Comparison of ENCODE assay signal across 22 cellular contexts in the genomic region with DNA sequence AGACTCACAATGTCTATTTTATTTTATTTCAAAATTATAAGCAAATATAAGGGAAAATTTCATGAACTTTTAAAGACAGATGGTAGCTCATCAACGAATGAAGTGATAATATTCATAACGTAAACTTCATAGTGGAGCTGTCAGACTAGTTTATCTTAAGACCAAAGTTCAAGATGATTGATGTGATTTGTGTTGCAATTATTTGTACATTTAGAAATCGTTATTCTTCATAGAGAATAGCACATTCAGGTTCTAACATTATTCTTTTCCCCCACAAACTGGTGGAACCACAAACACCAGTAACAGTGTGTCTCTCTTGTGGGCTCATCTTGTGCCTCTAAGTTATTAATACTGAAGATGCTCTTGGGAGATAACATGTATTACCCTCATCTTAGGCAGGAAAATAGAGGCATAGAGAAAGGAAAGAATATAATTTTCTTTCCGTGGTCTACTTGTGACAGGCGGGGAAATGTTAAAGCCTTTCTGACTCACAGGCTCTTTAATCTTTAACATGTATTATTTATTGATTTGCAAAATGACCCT. TPM values are rescaled to one million over a fixed set of nuclear protein-coding genes. Genes with fewer than 3 reads are reported as not detected.
DNase-seq lines count a peak whose midpoint lies in the region; ATAC-seq and TF ChIP-seq lines count a peak whose summit lies in the region.
"Had no signal": no experiment of that assay in that cellular context is flagged by ENCODE, and none has a peak within 500 bp of the region (broad histone marks: within the 10 kb centered on the region; RNA-seq: fewer than 3 reads in every experiment).

No MANE protein-coding gene starts in this region.

- H3K4me1 Mint-ChIP-seq in activated naive CD8-positive, alpha-beta T cell (ENCODE audit: low read depth), result peaks cover 72% of the 10 kb centered on the region
- peaks cover 53% of the 10 kb centered on the region for H3K4me1 Mint-ChIP-seq in activated naive CD8-positive, alpha-beta T cell treated with anti-CD3 and anti-CD28 coated beads for 36 hours

- H3K27me3 ChIP-seq in lung (ENCODE audit: control insufficient read depth, insufficient read depth) (no peaks in the 10 kb centered on the region), prostate gland (replicated peaks; ENCODE audit: insufficient read depth) (no peaks in the 10 kb centered on the region)
- H3K27me3 ChIP-seq: Peyer's patch, SJCRH30 had no signal

- intact Hi-C loops in prostate gland (cut with DNase I), result loop anchor here (10.0 kb wide), 1 partner anchor 1269 kb away; no protein-coding TSS in a partner anchor

- H3K36me3 ChIP-seq in lung (ENCODE audit: control insufficient read depth in 2 of 2, insufficient read depth in 2 of 2, low read length in 2 of 2), result no peaks in the 10 kb centered on the region
- no peaks in the 10 kb centered on the region for H3K36me3 ChIP-seq in prostate gland
- H3K36me3 ChIP-seq: Peyer's patch, SJCRH30 had no signal

- DNase-seq in activated naive CD8-positive, alpha-beta T cell treated with anti-CD3 and anti-CD28 coated beads for 36 hours, result no peak
- peak; percentile 64 for DNase-seq in amniotic epithelial cell (ENCODE audit: low read depth)
- DNase-seq in lung (ENCODE audit: low spot score), result no peak
- no peak for DNase-seq in NCI-H2171 treated with DMSO at 0.1 percent for 48 hours (lab: John Stamatoyannopoulos, UW)
- DNase-seq in prostate gland (ENCODE audit: low spot score), result no peak
- DNase-seq: 8988T, AML-193, C1 segment of cervical spinal cord, GF-D8, H7, MM.1S, NCI-H1048, NCI-H1417 treated with DMSO at 0.1 percent for 48 hours, NCI-H187 treated with DMSO at 0.1 percent for 48 hours, NCI-H2107, NCI-H2227 treated with DMSO at 0.1 percent for 48 hours, NCI-H510A, Peyer's patch, SJCRH30 had no signal

- ATAC-seq in lung (ENCODE audit: insufficient read depth, low FRiP score), result peak; percentile 15
- no peak for ATAC-seq in GM19328 (IDR thresholded peaks at IDR 0.05; ENCODE audit: unreplicated experiment)
- no peak for ATAC-seq in GM19397 (IDR thresholded peaks at IDR 0.05; ENCODE audit: unreplicated experiment)

- peaks cover 4% of the 10 kb centered on the region for H3K9me3 Mint-ChIP-seq in activated naive CD8-positive, alpha-beta T cell (ENCODE audit: low read depth)
- H3K9me3 Mint-ChIP-seq in activated naive CD8-positive, alpha-beta T cell treated with anti-CD3 and anti-CD28 coated beads for 36 hours, result peaks cover 3% of the 10 kb centered on the region

- H3K36me3 Mint-ChIP-seq in activated naive CD8-positive, alpha-beta T cell, result peaks cover 2% of the 10 kb centered on the region
- H3K36me3 Mint-ChIP-seq in activated naive CD8-positive, alpha-beta T cell treated with anti-CD3 and anti-CD28 coated beads for 36 hours, result peaks cover 11% of the 10 kb centered on the region

- H3K4me1 ChIP-seq in lung (ENCODE audit: control insufficient read depth in 2 of 2, insufficient read depth in 2 of 2, low read length in 2 of 2) (peaks cover 1 to 5% of the 10 kb centered on the region in 2 donors), prostate gland (replicated peaks) (no peaks in the 10 kb centered on the region)
- H3K4me1 ChIP-seq: SJCRH30 had no signal

- WGBS in lung, 2 donors, result 48 to 69% methylated on average over 5 of the region's 5 CpGs
- 44% methylated on average over 5 of the region's 5 CpGs for WGBS in prostate gland

- H3K27ac ChIP-seq in lung (ENCODE audit: low read depth in 1 of 2, low read length in 1 of 2) (no peak overlapping the region), prostate gland (no peak overlapping the region)
- H3K27ac ChIP-seq: Peyer's patch, SJCRH30 had no signal

- H3K4me3 Mint-ChIP-seq in activated naive CD8-positive, alpha-beta T cell, result peak overlapping the region; percentile 15
- no peak overlapping the region for H3K4me3 Mint-ChIP-seq in activated naive CD8-positive, alpha-beta T cell treated with anti-CD3 and anti-CD28 coated beads for 36 hours

- TF ChIP-seq CTCF in lung (IDR thresholded peaks at IDR 0.05; ENCODE audit: control extremely low read depth, extremely low read depth) (no peak), prostate gland (IDR thresholded peaks at IDR 0.05) (no peak)

- H3K27ac Mint-ChIP-seq in activated naive CD8-positive, alpha-beta T cell, result peak overlapping the region; percentile 47
- H3K27ac Mint-ChIP-seq in activated naive CD8-positive, alpha-beta T cell treated with anti-CD3 and anti-CD28 coated beads for 36 hours, result no peak overlapping the region

- no peak for TF ChIP-seq POLR2A in prostate gland (IDR thresholded peaks at IDR 0.05)

- no peaks in the 10 kb centered on the region for H3K9me3 ChIP-seq in lung (ENCODE audit: control insufficient read depth in 2 of 2, insufficient read depth in 1 of 2, low read length in 1 of 2)
- H3K9me3 ChIP-seq in prostate gland, result no peaks in the 10 kb centered on the region
- H3K9me3 ChIP-seq: Peyer's patch, SJCRH30 had no signal

- no peaks in the 10 kb centered on the region for H3K27me3 Mint-ChIP-seq in activated naive CD8-positive, alpha-beta T cell
- no peaks in the 10 kb centered on the region for H3K27me3 Mint-ChIP-seq in activated naive CD8-positive, alpha-beta T cell treated with anti-CD3 and anti-CD28 coated beads for 36 hours

- H3K4me3 ChIP-seq in lung, result no peak overlapping the region
- no peak overlapping the region for H3K4me3 ChIP-seq in prostate gland
- H3K4me3 ChIP-seq: Peyer's patch, SJCRH30 had no signal

RNA-seq across cellular contexts. Expression of gene CCSER2, which starts 37.0 kb away (rescaled TPM):
- 10 to 100 TPM; 42.4 to 43.8 TPM for total RNA-seq in activated naive CD8-positive, alpha-beta T cell treated with anti-CD3 and anti-CD28 coated beads for 36 hours
- total RNA-seq in lung (10 to 100 TPM; 50.8 to 83.5 TPM), prostate gland (10 to 100 TPM; 30.4 to 53.6 TPM)
- 10 to 100 TPM in 1 of 2 donors, 1 to 10 TPM in 1; 9.4 to 14.2 TPM for polyA plus RNA-seq in lung
